In the genomic region with DNA sequence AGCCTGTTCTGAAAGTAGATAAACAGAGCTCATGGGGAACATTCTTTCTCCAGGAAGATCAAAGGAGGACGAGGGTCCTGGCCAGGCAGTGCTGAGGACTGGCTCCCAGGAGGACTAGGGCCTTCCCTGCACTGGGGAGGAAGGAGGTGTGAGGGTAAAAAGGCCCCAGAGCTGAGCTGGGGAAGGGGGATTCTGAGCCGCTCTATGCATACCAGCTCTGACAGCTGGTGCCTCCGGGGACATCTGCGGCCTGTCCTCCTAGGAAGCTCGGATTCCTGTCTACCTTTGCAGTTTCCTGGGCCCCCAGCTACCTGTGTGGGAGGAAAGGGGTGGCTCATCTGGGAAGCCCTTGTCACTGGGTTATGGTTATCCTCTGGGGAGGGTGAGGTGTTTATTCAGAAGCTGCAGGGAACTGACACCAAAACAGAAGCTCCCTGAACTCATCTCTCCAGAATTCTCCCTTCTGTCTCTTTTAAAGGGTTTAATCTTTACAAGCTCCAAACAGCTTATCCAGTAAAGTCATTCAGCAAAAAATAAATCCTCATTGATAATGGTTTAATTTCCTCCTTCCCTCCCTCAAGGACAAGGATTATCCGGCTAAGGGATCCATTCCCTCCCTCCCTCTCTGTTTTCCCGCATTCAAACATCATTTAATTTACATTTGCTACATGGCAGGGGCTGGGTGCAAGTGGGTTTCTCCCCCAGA, we compare ENCODE assay signal across 27 cellular contexts. TPM values are rescaled to one million over a fixed set of nuclear protein-coding genes. Genes with fewer than 3 reads are reported as not detected.
DNase-seq lines count a peak whose midpoint lies in the region; ATAC-seq, FAIRE-seq and TF ChIP-seq lines count a peak whose summit lies in the region.
"Had no signal": no experiment of that assay in that cellular context is flagged by ENCODE, and none has a peak within 500 bp of the region (broad histone marks: within the 10 kb centered on the region; RNA-seq: fewer than 3 reads in every experiment).

No MANE protein-coding gene starts in this region.

- H3K9ac ChIP-seq in NT2/D1 (ENCODE audit: insufficient read length, low read depth) (peak overlapping the region; percentile 52), keratinocyte (ENCODE audit: control insufficient read depth, extremely low read depth, insufficient read depth, low read length) (no peak overlapping the region)

- no peaks in the 10 kb centered on the region for H3K79me2 ChIP-seq in keratinocyte (ENCODE audit: control insufficient read depth, insufficient read depth, low read length)

- TF ChIP-seq POLR2A in spleen (IDR thresholded peaks at IDR 0.05): no peak

- TF ChIP-seq CTCF in keratinocyte (optimal IDR thresholded peaks at IDR 0.05 in 1 of 3, IDR thresholded peaks at IDR 0.05 in 1 of 3, conservative IDR thresholded peaks at IDR 0.05 in 1 of 3; ENCODE audit: extremely low read depth in 1 of 3, insufficient read depth in 2 of 3, low read length in 3 of 3): no peak
- no peak for TF ChIP-seq CTCF in spleen (IDR thresholded peaks at IDR 0.05 in 8 of 11, conservative IDR thresholded peaks at IDR 0.05 in 3 of 11)
- TF ChIP-seq CTCF in GM13976 (IDR thresholded peaks at IDR 0.05; ENCODE audit: borderline replicate concordance, control extremely low read depth, extremely low read depth, insufficient read depth, missing control alignments): no peak

- H3K27ac ChIP-seq in keratinocyte (ENCODE audit: control insufficient read depth, insufficient read depth, low read length): no peak overlapping the region
- H3K27ac ChIP-seq in spleen: no peak overlapping the region
- H3K27ac ChIP-seq: heart left ventricle, thoracic aorta, VCaP had no signal

- no peaks in the 10 kb centered on the region; the same call in 1 of the 2 replicates for H3K9me3 ChIP-seq in NT2/D1 (ENCODE audit: insufficient read depth, low read length)
- H3K9me3 ChIP-seq in keratinocyte (ENCODE audit: control insufficient read depth, low read depth, low read length): no peaks in the 10 kb centered on the region
- H3K9me3 ChIP-seq in spleen: no peaks in the 10 kb centered on the region
- H3K9me3 ChIP-seq: heart left ventricle, thoracic aorta had no signal

- dilution Hi-C loops in keratinocyte (cut with MboI; ENCODE audit: extremely low pct_ligation_motif_present, low sequenced_read_pairs): no loop called here

- 67 to 88% (median 85%) methylated on average over 5 to 7 of the region's 7 CpGs for WGBS in spleen, 5 donors

- in situ Hi-C loops in GM13976 (cut with MboI; ENCODE audit: low sequenced_read_pairs, unreplicated experiment): loop anchor here (25.0 kb wide), 1 partner anchor 524 kb away; no protein-coding TSS in a partner anchor

- no peaks in the 10 kb centered on the region for H3K36me3 ChIP-seq in NT2/D1 (ENCODE audit: insufficient read depth, insufficient read length, low read length)
- no peaks in the 10 kb centered on the region for H3K36me3 ChIP-seq in keratinocyte (ENCODE audit: control insufficient read depth in 2 of 2, extremely low read depth in 1 of 2, insufficient read depth in 2 of 2, low read length in 2 of 2)
- no peaks in the 10 kb centered on the region for H3K36me3 ChIP-seq in spleen
- H3K36me3 ChIP-seq: heart left ventricle, thoracic aorta had no signal

- H3K4me3 ChIP-seq in NT2/D1 (ENCODE audit: insufficient read length, low read depth): no peak overlapping the region
- no peak overlapping the region for H3K4me3 ChIP-seq in keratinocyte (ENCODE audit: control insufficient read depth in 2 of 3, extremely low read depth in 1 of 3, insufficient read depth in 2 of 3, low read depth in 1 of 3, low read length in 3 of 3)
- H3K4me3 ChIP-seq in spleen: no peak overlapping the region
- H3K4me3 ChIP-seq: heart left ventricle, lung, thoracic aorta had no signal

- no peak for FAIRE-seq in keratinocyte (lab: Jason Lieb, UNC)
- FAIRE-seq: GM19239 had no signal

- H4K20me1 ChIP-seq in keratinocyte (ENCODE audit: control insufficient read depth, extremely low read depth, insufficient read depth, low read length): no peaks in the 10 kb centered on the region

- H3K4me1 ChIP-seq in NT2/D1 (ENCODE audit: insufficient read depth, insufficient read length) (peaks cover 14% of the 10 kb centered on the region), keratinocyte (ENCODE audit: control insufficient read depth, extremely low read depth, insufficient read depth, low read length) (peaks cover 12% of the 10 kb centered on the region), spleen (no peaks in the 10 kb centered on the region)

- H2AFZ ChIP-seq in keratinocyte (ENCODE audit: control insufficient read depth, low read length): peak overlapping the region; percentile 43

- DNase-seq in D341Med (ENCODE audit: low spot score) (peak; percentile 71), NT2/D1 (ENCODE audit: low read depth, low spot score) (no peak), keratinocyte (ENCODE audit: low read depth, low spot score) (no peak), spleen (peak; percentile 43), NCI-H1105 treated with DMSO at 0.1 percent for 48 hours (lab: John Stamatoyannopoulos, UW) (no peak), GM13976 (ENCODE audit: low spot score) (no peak)
- DNase-seq: activated CD4-positive, alpha-beta T cell treated with anti-CD3 and anti-CD28 coated beads for 48 hours; activated CD8-positive, alpha-beta memory T cell treated with anti-CD3 and anti-CD28 coated beads for 24 hours; activated T-cell treated with anti-CD3 and anti-CD28 coated beads, Interleukin-2, amount 50 U/mL, for 1 hour; effector CD4-positive, alpha-beta T cell; GDM1; NCI-H1048; NCI-H187; NCI-H526 treated with DMSO at 0.1 percent for 48 hours; stimulated activated CD4-positive, alpha-beta T cell treated with anti-CD3 and anti-CD28 coated beads, Interleukin-4, amount 100 ng/mL, for 4 hours; stimulated activated naive CD4-positive, alpha-beta T cell; SW 1271; T-helper 9 cell had no signal

- H3K27me3 ChIP-seq in NT2/D1 (ENCODE audit: insufficient read depth, insufficient read length): no peaks in the 10 kb centered on the region
- no peaks in the 10 kb centered on the region for H3K27me3 ChIP-seq in keratinocyte (ENCODE audit: control insufficient read depth, extremely low read depth, insufficient read depth, low read length)
- no peaks in the 10 kb centered on the region for H3K27me3 ChIP-seq in spleen (replicated peaks in 1 of 7)
- H3K27me3 ChIP-seq: heart left ventricle had no signal

- H3K4me2 ChIP-seq in keratinocyte (ENCODE audit: control insufficient read depth, extremely low read depth, insufficient read depth, low read depth, low read length): no peak overlapping the region

- ATAC-seq in GM18868 (IDR thresholded peaks at IDR 0.05; ENCODE audit: unreplicated experiment): no peak
- ATAC-seq in HG02642 (IDR thresholded peaks at IDR 0.05; ENCODE audit: poor library complexity, unreplicated experiment): no peak
- ATAC-seq: HCT116, heart left ventricle, sciatic nerve had no signal

- intact Hi-C loops in spleen (cut with DNase I; ENCODE audit: low total_unique reads): no loop called here

- no peaks in the 10 kb centered on the region for H3K9me1 ChIP-seq in keratinocyte (ENCODE audit: control insufficient read depth, extremely low read depth, insufficient read depth, low read length)

RNA-seq across cellular contexts. Expression of gene NENF, which starts 31.0 kb away (rescaled TPM):
- polyA plus RNA-seq in keratinocyte (37.8 to 72.2 TPM (median 65.6 TPM) in 3 replicates), spleen (10 to 100 TPM; 49.9 to 59.4 (median 56.5) TPM)
- polyA plus RNA-seq in keratinocyte (2011; ENCODE audit: low read depth): 51.0 TPM
- polyA plus RNA-seq in keratinocyte (2011; cell fraction: cytosol; rRNA removed): 48.5 and 56.2 TPM in 2 replicates
- polyA plus RNA-seq in keratinocyte (2011; cell fraction: nucleus; rRNA removed): 13.9 and 14.0 TPM in 2 replicates
- 45.7 and 68.9 TPM in 2 replicates for polyA plus RNA-seq in keratinocyte (2012; ENCODE audit: low replicate concordance)
- polyA minus RNA-seq in keratinocyte: 14.9 to 21.2 TPM (median 20.1 TPM) in 3 replicates
- 32.8 TPM for polyA minus RNA-seq in keratinocyte (2011; cell fraction: cytosol; rRNA and poly(A)+ RNA removed)
- 3.7 and 5.5 TPM in 2 replicates for polyA minus RNA-seq in keratinocyte (2011; cell fraction: nucleus; rRNA and poly(A)+ RNA removed)
- total RNA-seq in spleen: 10 to 100 TPM; 23.2 to 43.9 (median 31.6) TPM

RNA-seq across cellular contexts. Expression of gene PACC1, which starts 49.0 kb away (rescaled TPM):
- polyA plus RNA-seq in keratinocyte: 11.5 to 16.5 TPM (median 12.7 TPM) in 3 replicates
- polyA plus RNA-seq in keratinocyte (2011; ENCODE audit: low read depth): 9.2 TPM
- polyA plus RNA-seq in keratinocyte (2011; cell fraction: cytosol; rRNA removed): 8.0 and 8.6 TPM in 2 replicates
- 20.7 and 23.3 TPM in 2 replicates for polyA plus RNA-seq in keratinocyte (2011; cell fraction: nucleus; rRNA removed)
- 7.8 and 8.5 TPM in 2 replicates for polyA plus RNA-seq in keratinocyte (2012; ENCODE audit: low replicate concordance)
- 12.5 to 19.6 TPM (median 15.5 TPM) in 3 replicates for polyA minus RNA-seq in keratinocyte
- polyA minus RNA-seq in keratinocyte (2011; cell fraction: cytosol; rRNA and poly(A)+ RNA removed): 15.5 TPM
- polyA minus RNA-seq in keratinocyte (2011; cell fraction: nucleus; rRNA and poly(A)+ RNA removed): 12.8 and 16.6 TPM in 2 replicates
- total RNA-seq in spleen: 10 to 100 TPM in 4 of 7 donors, 1 to 10 TPM in 3; 8.1 to 12.8 (median 10.7) TPM
- polyA plus RNA-seq in spleen: 1 to 10 TPM; 6.5 to 8.2 (median 6.8) TPM

Comparison
In these comparisons a context has a peak if more than half of its experiments do, and no peak if none do; other contexts are left out.
1. DNase-seq: peak in D341Med (single experiment) and spleen (single experiment); none in NT2/D1 (single experiment), keratinocyte (single experiment), NCI-H1105 treated with DMSO at 0.1 percent for 48 hours (single experiment) and GM13976 (single experiment).